19 cellular contexts compared by ENCODE assay signal in genomic region chr1:53155534-53155933, GRCh38. TPM values are rescaled to one million over a fixed set of nuclear protein-coding genes. Genes with fewer than 3 reads are reported as not detected.
DNase-seq lines count a peak whose midpoint lies in the region; ATAC-seq and TF ChIP-seq lines count a peak whose summit lies in the region.
"Had no signal": no experiment of that assay in that cellular context is flagged by ENCODE, and none has a peak within 500 bp of the region (broad histone marks: within the 10 kb centered on the region; RNA-seq: fewer than 3 reads in every experiment).

No MANE protein-coding gene starts in this region.

- no peaks in the 10 kb centered on the region for H3K27me3 Mint-ChIP-seq in nephron (ENCODE audit: low read depth)
- H3K27me3 Mint-ChIP-seq in stimulated activated naive B cell treated with anti-CD40 and anti-IgM and Interleukin-4, amounts not matched to agents 10 μg/mL and 1 μg/mL and 100 μg/mL, for 72 hours, result peaks cover 4 to 11% of the 10 kb centered on the region in 2 donors
- peaks cover 0 to 8% (median 0%) of the 10 kb centered on the region in 5 donors for H3K27me3 Mint-ChIP-seq in naive thymus-derived CD4-positive, alpha-beta T cell

- H3K4me1 Mint-ChIP-seq in nephron, result no peaks in the 10 kb centered on the region
- H3K4me1 Mint-ChIP-seq in stimulated activated naive B cell treated with anti-CD40 and anti-IgM and Interleukin-4, amounts not matched to agents 10 μg/mL and 1 μg/mL and 100 μg/mL, for 72 hours, result no peaks in the 10 kb centered on the region
- H3K4me1 Mint-ChIP-seq in naive thymus-derived CD4-positive, alpha-beta T cell, result peaks cover 0 to 1% (median 0%) of the 10 kb centered on the region in 7 donors
- H3K4me1 Mint-ChIP-seq: B cell; CD4-positive, CD25-positive, alpha-beta regulatory T cell had no signal

- H3K36me3 Mint-ChIP-seq in nephron (ENCODE audit: low read depth), result no peaks in the 10 kb centered on the region
- no peaks in the 10 kb centered on the region for H3K36me3 Mint-ChIP-seq in stimulated activated naive B cell treated with anti-CD40 and anti-IgM and Interleukin-4, amounts not matched to agents 10 μg/mL and 1 μg/mL and 100 μg/mL, for 72 hours
- no peaks in the 10 kb centered on the region for H3K36me3 Mint-ChIP-seq in naive thymus-derived CD4-positive, alpha-beta T cell
- H3K36me3 Mint-ChIP-seq: CD4-positive, CD25-positive, alpha-beta regulatory T cell had no signal

- H3K27ac Mint-ChIP-seq in nephron, result peak overlapping the region in 2 of 3 experiments; percentile 13 to 17
- no peak overlapping the region for H3K27ac Mint-ChIP-seq in stimulated activated naive B cell treated with anti-CD40 and anti-IgM and Interleukin-4, amounts not matched to agents 10 μg/mL and 1 μg/mL and 100 μg/mL, for 72 hours
- no peak overlapping the region for H3K27ac Mint-ChIP-seq in naive thymus-derived CD4-positive, alpha-beta T cell
- H3K27ac Mint-ChIP-seq: B cell; CD4-positive, CD25-positive, alpha-beta regulatory T cell had no signal

- no peak for ATAC-seq in stimulated activated naive B cell treated with anti-CD40 and anti-IgM and Interleukin-4, amounts not matched to agents 10 μg/mL and 1 μg/mL and 100 μg/mL, for 72 hours (replicated peaks)
- no peak for ATAC-seq in naive thymus-derived CD4-positive, alpha-beta T cell
- ATAC-seq: PC-3 had no signal

- H3K9me3 ChIP-seq in naive thymus-derived CD4-positive, alpha-beta T cell (ENCODE audit: control insufficient read depth in 2 of 3, low read length in 3 of 3), result no peaks in the 10 kb centered on the region

- H3K4me1 ChIP-seq in naive thymus-derived CD4-positive, alpha-beta T cell (ENCODE audit: control insufficient read depth in 2 of 2, insufficient read depth in 2 of 2, low read length in 2 of 2), result no peaks in the 10 kb centered on the region

- H3K27me3 ChIP-seq in naive thymus-derived CD4-positive, alpha-beta T cell (ENCODE audit: control insufficient read depth in 2 of 2, insufficient read depth in 2 of 2, low read length in 2 of 2), result no peaks in the 10 kb centered on the region

- no peaks in the 10 kb centered on the region for H3K36me3 ChIP-seq in naive thymus-derived CD4-positive, alpha-beta T cell (ENCODE audit: control insufficient read depth in 2 of 3, insufficient read depth in 3 of 3, low read length in 3 of 3)

- intact Hi-C loops in naive thymus-derived CD4-positive, alpha-beta T cell (cut with micrococcal nuclease), result no loop called here

- H3K4me3 Mint-ChIP-seq in nephron, result no peak overlapping the region
- H3K4me3 Mint-ChIP-seq in stimulated activated naive B cell treated with anti-CD40 and anti-IgM and Interleukin-4, amounts not matched to agents 10 μg/mL and 1 μg/mL and 100 μg/mL, for 72 hours, result no peak overlapping the region
- no peak overlapping the region for H3K4me3 Mint-ChIP-seq in naive thymus-derived CD4-positive, alpha-beta T cell
- H3K4me3 Mint-ChIP-seq: B cell; CD4-positive, CD25-positive, alpha-beta regulatory T cell had no signal

- DNase-seq in DMS79 treated with DMSO at 0.1 percent for 48 hours (lab: John Stamatoyannopoulos, UW) (peak; percentile 10), DMS79 (lab: John Stamatoyannopoulos, UW) (no peak), NCI-H146 treated with DMSO at 0.1 percent for 48 hours (lab: John Stamatoyannopoulos, UW; ENCODE audit: unreplicated experiment) (peak; percentile 58), superior temporal gyrus (ENCODE audit: extremely low spot score) (no peak)
- DNase-seq in stimulated activated naive B cell treated with anti-CD40 and anti-IgM and Interleukin-4, amounts not matched to agents 10 μg/mL and 1 μg/mL and 100 μg/mL, for 72 hours, result no peak
- no peak for DNase-seq in naive thymus-derived CD4-positive, alpha-beta T cell
- DNase-seq: CD4-positive, CD25-positive, alpha-beta regulatory T cell; H7; MV-4-11; NCI-H1694; NCI-H526; PC-3 had no signal

- H3K9me3 Mint-ChIP-seq in nephron, result no peaks in the 10 kb centered on the region
- peaks cover 0 to 1% of the 10 kb centered on the region in 2 donors for H3K9me3 Mint-ChIP-seq in stimulated activated naive B cell treated with anti-CD40 and anti-IgM and Interleukin-4, amounts not matched to agents 10 μg/mL and 1 μg/mL and 100 μg/mL, for 72 hours
- no peaks in the 10 kb centered on the region for H3K9me3 Mint-ChIP-seq in naive thymus-derived CD4-positive, alpha-beta T cell
- H3K9me3 Mint-ChIP-seq: CD4-positive, CD25-positive, alpha-beta regulatory T cell had no signal

- H3K4me3 ChIP-seq in naive thymus-derived CD4-positive, alpha-beta T cell (ENCODE audit: low read length), result no peak overlapping the region

- POLR2A ChIA-PET in naive thymus-derived CD4-positive, alpha-beta T cell (lab: Charles Lee), result no interaction called here

- CTCF ChIA-PET in naive thymus-derived CD4-positive, alpha-beta T cell (lab: Charles Lee), result no interaction called here

- H3K27ac ChIP-seq in VCaP, result peak overlapping the region; percentile 53; the same call in 1 of the 2 replicates
- no peak overlapping the region for H3K27ac ChIP-seq in naive thymus-derived CD4-positive, alpha-beta T cell (ENCODE audit: low read depth, low read length)
- H3K27ac ChIP-seq: 22Rv1, HL-60, RWPE1 had no signal

- no peak for TF ChIP-seq CTCF in VCaP (conservative IDR thresholded peaks at IDR 0.05)
- TF ChIP-seq CTCF in nephron (IDR thresholded peaks at IDR 0.05; ENCODE audit: unreplicated experiment in 3 of 3), result no peak

RNA-seq across cellular contexts. Expression of gene SLC1A7, which starts 13.1 kb away (rescaled TPM):
- total RNA-seq in naive thymus-derived CD4-positive, alpha-beta T cell, result 1 to 10 TPM in 1 of 5 experiments, under 1 TPM in 1, not detected in 3; 0.16 to 1.8 TPM
- not detected for polyA plus RNA-seq in naive thymus-derived CD4-positive, alpha-beta T cell
- total RNA-seq: B cell; CD4-positive, CD25-positive, alpha-beta regulatory T cell; H7; LHCN-M2 had no signal
- polyA plus RNA-seq: CD4-positive, CD25-positive, alpha-beta regulatory T cell had no signal

RNA-seq across cellular contexts. Expression of gene CPT2, which starts 41.1 kb away (rescaled TPM):
- 10 to 100 TPM in 4 of 5 experiments, 1 to 10 TPM in 1; 8.8 to 23.0 (median 13.4) TPM for total RNA-seq in naive thymus-derived CD4-positive, alpha-beta T cell
- 10 to 100 TPM; 18.7 to 23.2 TPM for polyA plus RNA-seq in naive thymus-derived CD4-positive, alpha-beta T cell

Comparison
In these comparisons a context has a peak if more than half of its experiments do, and no peak if none do; other contexts are left out.
1. DNase-seq: peak in DMS79 treated with DMSO at 0.1 percent for 48 hours (single experiment) and NCI-H146 treated with DMSO at 0.1 percent for 48 hours (single experiment); none in DMS79 (single experiment), stimulated activated naive B cell treated with anti-CD40 and anti-IgM and Interleukin-4, amounts not matched to agents 10 μg/mL and 1 μg/mL and 100 μg/mL, for 72 hours (single experiment), naive thymus-derived CD4-positive, alpha-beta T cell (0 of 9) and superior temporal gyrus (single experiment).
2. H3K27ac Mint-ChIP-seq: peak in nephron (2 of 3); none in stimulated activated naive B cell treated with anti-CD40 and anti-IgM and Interleukin-4, amounts not matched to agents 10 μg/mL and 1 μg/mL and 100 μg/mL, for 72 hours (single experiment) and naive thymus-derived CD4-positive, alpha-beta T cell (0 of 9).